22 cellular contexts compared by ENCODE assay signal in the genomic region with DNA sequence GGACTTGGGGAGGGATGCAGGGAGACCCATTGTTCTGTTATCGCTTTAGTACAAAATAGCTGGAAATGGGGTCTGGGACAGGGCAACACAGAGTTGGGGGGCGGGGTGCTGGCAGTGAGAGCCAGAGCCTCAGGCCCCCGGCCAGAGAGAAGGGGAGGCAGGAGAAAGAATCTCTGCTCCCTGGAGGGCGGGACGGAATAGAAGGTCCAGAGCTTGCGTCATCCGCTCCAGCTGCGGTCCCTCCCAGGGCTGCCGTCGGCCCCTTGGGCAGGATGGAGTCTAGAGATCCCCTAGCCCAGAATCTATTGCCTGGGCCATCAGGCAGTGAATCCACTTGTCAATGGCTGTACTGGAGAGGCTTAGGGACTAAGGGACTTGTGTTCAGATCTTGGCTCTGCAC. TPM values are rescaled to one million over a fixed set of nuclear protein-coding genes. Genes with fewer than 3 reads are reported as not detected.
DNase-seq lines count a peak whose midpoint lies in the region; ATAC-seq and TF ChIP-seq lines count a peak whose summit lies in the region.
"Had no signal": no experiment of that assay in that cellular context is flagged by ENCODE, and none has a peak within 500 bp of the region (broad histone marks: within the 10 kb centered on the region; RNA-seq: fewer than 3 reads in every experiment).

No MANE protein-coding gene starts in this region.

- peak overlapping the region in 4 of 10 experiments; percentile 15 to 99 (median 32); a peak in 1 of 20 replicates for H3K4me3 ChIP-seq in BLaER1 treated with 17β-estradiol and CSF1 and Interleukin-3, amounts not matched to agents 10 nM and 100 nM
- no peak overlapping the region for H3K4me3 ChIP-seq in esophagus squamous epithelium
- H3K4me3 ChIP-seq in right cardiac atrium (ENCODE audit: low read length): no peak overlapping the region
- H3K4me3 ChIP-seq in psoas muscle: no peak overlapping the region
- H3K4me3 ChIP-seq: A549, K562, MG63 had no signal

- POLR2A ChIA-PET in naive thymus-derived CD8-positive, alpha-beta T cell (lab: Charles Lee): interaction anchor here (0.6 kb wide), 1 partner anchor 9 kb away, joined by 3 read pairs; no protein-coding TSS in a partner anchor

- peaks cover 0 to 56% (median 26%) of the 10 kb centered on the region in 11 experiments; a peak in 16 of 22 replicates for H3K36me3 ChIP-seq in BLaER1 treated with 17β-estradiol and CSF1 and Interleukin-3, amounts not matched to agents 10 nM and 100 nM
- H3K36me3 ChIP-seq in esophagus squamous epithelium (peaks cover 0 to 6% (median 0%) of the 10 kb centered on the region in 3 donors), psoas muscle (ENCODE audit: insufficient read depth in 1 of 2, low read depth in 1 of 2) (no peaks in the 10 kb centered on the region)
- H3K36me3 ChIP-seq: BE2C had no signal

- H4K20me1 ChIP-seq in BLaER1 treated with 17β-estradiol and CSF1 and Interleukin-3, amounts not matched to agents 10 nM and 100 nM: peaks cover 66 to 91% (median 84%) of the 10 kb centered on the region in 11 experiments

- peak overlapping the region; percentile 86 to 99 (median 97); a peak in 21 of 22 replicates for H3K4me2 ChIP-seq in BLaER1 treated with 17β-estradiol and CSF1 and Interleukin-3, amounts not matched to agents 10 nM and 100 nM
- H3K4me2 ChIP-seq: A549 had no signal

- peak overlapping the region in 8 of 11 experiments; percentile 6 to 99 (median 50); a peak in 15 of 22 replicates for H3K27ac ChIP-seq in BLaER1 treated with 17β-estradiol and CSF1 and Interleukin-3, amounts not matched to agents 10 nM and 100 nM
- H3K27ac ChIP-seq in esophagus squamous epithelium (peak overlapping the region in 3 of 4 donors; percentile 17 to 73 (median 21)), right cardiac atrium (ENCODE audit: low read length) (peak overlapping the region; percentile 69), psoas muscle (no peak overlapping the region)
- H3K27ac ChIP-seq: A549, epithelial cell of prostate, parathyroid adenoma had no signal

- 74 to 76% methylated on average over 6 to 10 of the region's 10 CpGs for WGBS in esophagus squamous epithelium, 2 donors
- WGBS in right cardiac atrium: 44% methylated on average over 10 of the region's 10 CpGs
- 54 to 66% (median 58%) methylated on average over 10 of the region's 10 CpGs for WGBS in psoas muscle, 3 donors

- H3K4me1 Mint-ChIP-seq in naive thymus-derived CD8-positive, alpha-beta T cell: peaks cover 8 to 59% (median 16%) of the 10 kb centered on the region in 4 donors

- no peaks in the 10 kb centered on the region for H3K27me3 ChIP-seq in BLaER1 treated with 17β-estradiol and CSF1 and Interleukin-3, amounts not matched to agents 10 nM and 100 nM
- H3K27me3 ChIP-seq in esophagus squamous epithelium (peaks cover 0 to 13% (median 0%) of the 10 kb centered on the region in 4 donors), right cardiac atrium (ENCODE audit: control insufficient read depth, insufficient read depth) (no peaks in the 10 kb centered on the region), psoas muscle (ENCODE audit: insufficient read depth in 3 of 3, low read length in 2 of 3) (peaks cover 0 to 7% (median 0%) of the 10 kb centered on the region in 3 donors)
- H3K27me3 ChIP-seq: MG63 had no signal

- H3K9ac ChIP-seq in BLaER1 treated with 17β-estradiol and CSF1 and Interleukin-3, amounts not matched to agents 10 nM and 100 nM: peak overlapping the region in 8 of 11 experiments; percentile 11 to 100 (median 98); a peak in 16 of 22 replicates
- H3K9ac ChIP-seq: parathyroid adenoma had no signal

- no peaks in the 10 kb centered on the region for H3K27me3 Mint-ChIP-seq in naive thymus-derived CD8-positive, alpha-beta T cell

- no peaks in the 10 kb centered on the region for H3K9me3 ChIP-seq in BLaER1 treated with 17β-estradiol and CSF1 and Interleukin-3, amounts not matched to agents 10 nM and 100 nM (replicated peaks in 1 of 11)
- H3K9me3 ChIP-seq in esophagus squamous epithelium (no peaks in the 10 kb centered on the region), right cardiac atrium (ENCODE audit: control insufficient read depth, low read length) (no peaks in the 10 kb centered on the region), psoas muscle (no peaks in the 10 kb centered on the region)
- H3K9me3 ChIP-seq: A549, BE2C, MG63 had no signal

- TF ChIP-seq CTCF in esophagus squamous epithelium (IDR thresholded peaks at IDR 0.05) (no peak), psoas muscle (IDR thresholded peaks at IDR 0.05) (no peak)

- intact Hi-C loops in esophagus squamous epithelium (cut with DNase I): no loop called here
- intact Hi-C loops in right cardiac atrium (cut with DNase I): no loop called here
- intact Hi-C loops in psoas muscle (cut with DNase I): no loop called here

- H3K36me3 Mint-ChIP-seq in naive thymus-derived CD8-positive, alpha-beta T cell: no peaks in the 10 kb centered on the region
- H3K36me3 Mint-ChIP-seq: activated naive CD8-positive, alpha-beta T cell treated with anti-CD3 and anti-CD28 coated beads, Interleukin-2, amount 10 ng/mL, durations not matched to agents 7 days and 5 days; natural killer cell had no signal

- peaks cover 84 to 87% (median 85%) of the 10 kb centered on the region in 10 experiments for H3K4me1 ChIP-seq in BLaER1 treated with 17β-estradiol and CSF1 and Interleukin-3, amounts not matched to agents 10 nM and 100 nM
- H3K4me1 ChIP-seq in esophagus squamous epithelium: peaks cover 12 to 92% (median 26%) of the 10 kb centered on the region in 3 donors
- peaks cover 25% of the 10 kb centered on the region for H3K4me1 ChIP-seq in right cardiac atrium (ENCODE audit: control insufficient read depth, insufficient read depth, low read length)
- peaks cover 6% of the 10 kb centered on the region for H3K4me1 ChIP-seq in psoas muscle
- H3K4me1 ChIP-seq: BE2C, parathyroid adenoma had no signal

- no peak overlapping the region for H3K4me3 Mint-ChIP-seq in naive thymus-derived CD8-positive, alpha-beta T cell
- H3K4me3 Mint-ChIP-seq: activated naive CD8-positive, alpha-beta T cell treated with anti-CD3 and anti-CD28 coated beads, Interleukin-2, amount 10 ng/mL, durations not matched to agents 7 days and 5 days; natural killer cell had no signal

- DNase-seq in esophagus squamous epithelium (lab: John Stamatoyannopoulos, UW) (no peak), right cardiac atrium (peak; percentile 85 to 89 (median 89)), psoas muscle (peak; percentile 70 to 81), NCI-H510A (lab: John Stamatoyannopoulos, UW) (no peak), hippocampal formation (lab: John Stamatoyannopoulos, UW) (no peak)
- no peak for DNase-seq in naive thymus-derived CD8-positive, alpha-beta T cell
- DNase-seq: activated CD4-positive, alpha-beta T cell treated with anti-CD3 and anti-CD28 coated beads for 48 hours; activated naive CD8-positive, alpha-beta T cell treated with anti-CD3 and anti-CD28 coated beads, Interleukin-2, amount 10 ng/mL, durations not matched to agents 7 days and 5 days; BE2C; COR-L47; GDM1; MG63; natural killer cell; NCI-H2029 treated with DMSO at 0.1 percent for 48 hours; NCI-H2227 treated with DMSO at 0.1 percent for 48 hours; stimulated activated CD4-positive, alpha-beta T cell treated with anti-CD3 and anti-CD28 coated beads, Interleukin-2, amount 100 ng/mL, for 24 hours had no signal

- ATAC-seq in right cardiac atrium: peak; percentile 61 to 66
- ATAC-seq in psoas muscle: peak in 1 of 4 donors; percentile 43
- ATAC-seq in HG02852 (IDR thresholded peaks at IDR 0.05; ENCODE audit: unreplicated experiment): no peak
- ATAC-seq in naive thymus-derived CD8-positive, alpha-beta T cell: no peak
- ATAC-seq: A549, natural killer cell had no signal

- no peak overlapping the region for H3K27ac Mint-ChIP-seq in naive thymus-derived CD8-positive, alpha-beta T cell
- H3K27ac Mint-ChIP-seq: activated naive CD8-positive, alpha-beta T cell treated with anti-CD3 and anti-CD28 coated beads, Interleukin-2, amount 10 ng/mL, durations not matched to agents 7 days and 5 days; natural killer cell had no signal

- no peak for TF ChIP-seq POLR2A in esophagus squamous epithelium (IDR thresholded peaks at IDR 0.05)

- H3K9me3 Mint-ChIP-seq in naive thymus-derived CD8-positive, alpha-beta T cell: no peaks in the 10 kb centered on the region
- H3K9me3 Mint-ChIP-seq: activated naive CD8-positive, alpha-beta T cell treated with anti-CD3 and anti-CD28 coated beads, Interleukin-2, amount 10 ng/mL, durations not matched to agents 7 days and 5 days; natural killer cell had no signal

RNA-seq across cellular contexts. Expression of a gene that starts 5.0 kb away (rescaled TPM):
- 10 to 100 TPM; 27.3 to 32.1 (median 29.0) TPM for total RNA-seq in esophagus squamous epithelium
- 100 to 1,000 TPM in 1 of 4 donors, 10 to 100 TPM in 3; 50.9 to 105 (median 83.1) TPM for total RNA-seq in right cardiac atrium
- 81.2 TPM for polyA plus RNA-seq in right cardiac atrium
- 10 to 100 TPM in 3 of 4 donors, 1 to 10 TPM in 1; 8.3 to 16.5 (median 15.0) TPM for total RNA-seq in psoas muscle
- polyA plus RNA-seq in psoas muscle: 1 to 10 TPM; 4.8 to 8.2 (median 4.9) TPM
- total RNA-seq in naive thymus-derived CD8-positive, alpha-beta T cell: 1 to 10 TPM; 5.0 to 5.7 TPM
- 1 to 10 TPM; 1.1 to 8.4 (median 1.7) TPM for polyA plus RNA-seq in naive thymus-derived CD8-positive, alpha-beta T cell

Comparison
In these comparisons a context has a peak if more than half of its experiments do, and no peak if none do; other contexts are left out.
1. DNase-seq: peak in right cardiac atrium (3 of 3) and psoas muscle (2 of 2); none in esophagus squamous epithelium (single experiment), NCI-H510A (single experiment), hippocampal formation (0 of 2) and naive thymus-derived CD8-positive, alpha-beta T cell (0 of 10).
2. ATAC-seq: peak in right cardiac atrium (2 of 2); none in HG02852 (single experiment) and naive thymus-derived CD8-positive, alpha-beta T cell (0 of 2).